ENCODE assay signal across 1 cellular context in the genomic region with DNA sequence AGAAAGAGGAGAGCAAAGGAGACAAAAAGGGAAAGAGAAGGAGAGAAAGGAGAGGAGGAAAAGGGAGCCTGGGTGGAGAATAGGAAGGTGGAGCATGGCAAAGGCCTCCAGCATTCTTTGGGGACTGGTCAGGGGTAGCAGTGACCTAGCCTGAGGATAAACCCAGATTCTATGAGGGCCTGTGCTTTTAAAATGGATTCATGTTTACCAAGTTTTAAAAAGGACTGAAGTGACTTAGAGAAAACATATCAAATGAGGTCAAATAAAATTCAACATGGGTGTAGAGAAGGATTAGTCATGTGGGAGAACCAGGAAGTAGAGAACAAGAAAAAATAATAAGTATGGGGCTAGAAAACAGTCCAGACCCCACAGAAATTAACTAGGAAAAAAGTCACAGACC.
TF ChIP-seq lines count a peak whose summit lies in the region.

No MANE protein-coding gene starts in this region.

TF ChIP-seq in GM12878, 131 proteins besides CTCF, POLR2A, EP300 and RAD21:
- TF ChIP-seq ETV6 (conservative IDR thresholded peaks at IDR 0.05 in 1 of 2, IDR thresholded peaks at IDR 0.05 in 1 of 2; ENCODE audit: borderline replicate concordance in 1 of 2, low read depth in 1 of 2) (no peak), BHLHE40 (IDR thresholded peaks at IDR 0.05; ENCODE audit: borderline replicate concordance in 1 of 2, low read depth in 2 of 2, low read length in 1 of 2) (no peak), HDGF (IDR thresholded peaks at IDR 0.05) (0 out of 2 replicates have a peak, but pooled peaks have one; percentile 46), HDAC6 (IDR thresholded peaks at IDR 0.05; ENCODE audit: unreplicated experiment) (no peak), BCL11A (IDR thresholded peaks at IDR 0.05; ENCODE audit: low read depth, low read length) (no peak)
- TF ChIP-seq, protein P1, sequence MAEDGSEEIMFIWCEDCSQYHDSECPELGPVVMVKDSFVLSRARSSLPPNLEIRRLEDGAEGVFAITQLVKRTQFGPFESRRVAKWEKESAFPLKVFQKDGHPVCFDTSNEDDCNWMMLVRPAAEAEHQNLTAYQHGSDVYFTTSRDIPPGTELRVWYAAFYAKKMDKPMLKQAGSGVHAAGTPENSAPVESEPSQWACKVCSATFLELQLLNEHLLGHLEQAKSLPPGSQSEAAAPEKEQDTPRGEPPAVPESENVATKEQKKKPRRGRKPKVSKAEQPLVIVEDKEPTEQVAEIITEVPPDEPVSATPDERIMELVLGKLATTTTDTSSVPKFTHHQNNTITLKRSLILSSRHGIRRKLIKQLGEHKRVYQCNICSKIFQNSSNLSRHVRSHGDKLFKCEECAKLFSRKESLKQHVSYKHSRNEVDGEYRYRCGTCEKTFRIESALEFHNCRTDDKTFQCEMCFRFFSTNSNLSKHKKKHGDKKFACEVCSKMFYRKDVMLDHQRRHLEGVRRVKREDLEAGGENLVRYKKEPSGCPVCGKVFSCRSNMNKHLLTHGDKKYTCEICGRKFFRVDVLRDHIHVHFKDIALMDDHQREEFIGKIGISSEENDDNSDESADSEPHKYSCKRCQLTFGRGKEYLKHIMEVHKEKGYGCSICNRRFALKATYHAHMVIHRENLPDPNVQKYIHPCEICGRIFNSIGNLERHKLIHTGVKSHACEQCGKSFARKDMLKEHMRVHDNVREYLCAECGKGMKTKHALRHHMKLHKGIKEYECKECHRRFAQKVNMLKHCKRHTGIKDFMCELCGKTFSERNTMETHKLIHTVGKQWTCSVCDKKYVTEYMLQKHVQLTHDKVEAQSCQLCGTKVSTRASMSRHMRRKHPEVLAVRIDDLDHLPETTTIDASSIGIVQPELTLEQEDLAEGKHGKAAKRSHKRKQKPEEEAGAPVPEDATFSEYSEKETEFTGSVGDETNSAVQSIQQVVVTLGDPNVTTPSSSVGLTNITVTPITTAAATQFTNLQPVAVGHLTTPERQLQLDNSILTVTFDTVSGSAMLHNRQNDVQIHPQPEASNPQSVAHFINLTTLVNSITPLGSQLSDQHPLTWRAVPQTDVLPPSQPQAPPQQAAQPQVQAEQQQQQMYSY (CRISPR knock-in tag; IDR thresholded peaks at IDR 0.05) = no peak
- TF ChIP-seq, protein P2, sequence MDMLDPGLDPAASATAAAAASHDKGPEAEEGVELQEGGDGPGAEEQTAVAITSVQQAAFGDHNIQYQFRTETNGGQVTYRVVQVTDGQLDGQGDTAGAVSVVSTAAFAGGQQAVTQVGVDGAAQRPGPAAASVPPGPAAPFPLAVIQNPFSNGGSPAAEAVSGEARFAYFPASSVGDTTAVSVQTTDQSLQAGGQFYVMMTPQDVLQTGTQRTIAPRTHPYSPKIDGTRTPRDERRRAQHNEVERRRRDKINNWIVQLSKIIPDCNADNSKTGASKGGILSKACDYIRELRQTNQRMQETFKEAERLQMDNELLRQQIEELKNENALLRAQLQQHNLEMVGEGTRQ (IDR thresholded peaks at IDR 0.05; ENCODE audit: borderline replicate concordance, low read depth, low read length) = no peak
- TF ChIP-seq, protein P3, sequence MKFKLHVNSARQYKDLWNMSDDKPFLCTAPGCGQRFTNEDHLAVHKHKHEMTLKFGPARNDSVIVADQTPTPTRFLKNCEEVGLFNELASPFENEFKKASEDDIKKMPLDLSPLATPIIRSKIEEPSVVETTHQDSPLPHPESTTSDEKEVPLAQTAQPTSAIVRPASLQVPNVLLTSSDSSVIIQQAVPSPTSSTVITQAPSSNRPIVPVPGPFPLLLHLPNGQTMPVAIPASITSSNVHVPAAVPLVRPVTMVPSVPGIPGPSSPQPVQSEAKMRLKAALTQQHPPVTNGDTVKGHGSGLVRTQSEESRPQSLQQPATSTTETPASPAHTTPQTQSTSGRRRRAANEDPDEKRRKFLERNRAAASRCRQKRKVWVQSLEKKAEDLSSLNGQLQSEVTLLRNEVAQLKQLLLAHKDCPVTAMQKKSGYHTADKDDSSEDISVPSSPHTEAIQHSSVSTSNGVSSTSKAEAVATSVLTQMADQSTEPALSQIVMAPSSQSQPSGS (IDR thresholded peaks at IDR 0.05; ENCODE audit: low read length) = no peak
- TF ChIP-seq, protein P4, sequence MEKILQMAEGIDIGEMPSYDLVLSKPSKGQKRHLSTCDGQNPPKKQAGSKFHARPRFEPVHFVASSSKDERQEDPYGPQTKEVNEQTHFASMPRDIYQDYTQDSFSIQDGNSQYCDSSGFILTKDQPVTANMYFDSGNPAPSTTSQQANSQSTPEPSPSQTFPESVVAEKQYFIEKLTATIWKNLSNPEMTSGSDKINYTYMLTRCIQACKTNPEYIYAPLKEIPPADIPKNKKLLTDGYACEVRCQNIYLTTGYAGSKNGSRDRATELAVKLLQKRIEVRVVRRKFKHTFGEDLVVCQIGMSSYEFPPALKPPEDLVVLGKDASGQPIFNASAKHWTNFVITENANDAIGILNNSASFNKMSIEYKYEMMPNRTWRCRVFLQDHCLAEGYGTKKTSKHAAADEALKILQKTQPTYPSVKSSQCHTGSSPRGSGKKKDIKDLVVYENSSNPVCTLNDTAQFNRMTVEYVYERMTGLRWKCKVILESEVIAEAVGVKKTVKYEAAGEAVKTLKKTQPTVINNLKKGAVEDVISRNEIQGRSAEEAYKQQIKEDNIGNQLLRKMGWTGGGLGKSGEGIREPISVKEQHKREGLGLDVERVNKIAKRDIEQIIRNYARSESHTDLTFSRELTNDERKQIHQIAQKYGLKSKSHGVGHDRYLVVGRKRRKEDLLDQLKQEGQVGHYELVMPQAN (conservative IDR thresholded peaks at IDR 0.05) = no peak
